Comparison of ENCODE assay signal across 7 cellular contexts in genomic region chr2:36459725-36460137, GRCh38.
DNase-seq lines count a peak whose midpoint lies in the region; ATAC-seq and TF ChIP-seq lines count a peak whose summit lies in the region.

No MANE protein-coding gene starts in this region.

- H3K4me2 ChIP-seq in OCI-LY7 (ENCODE audit: low read length): no peak overlapping the region

- POLR2A ChIA-PET in OCI-LY7 (lab: Charles Lee): interaction anchor here (0.6 to 1.4 kb wide), 5 partner anchors 10 to 449 kb away, joined by 3 to 10 read pairs (median 4); no protein-coding TSS in a partner anchor

- CTCF ChIA-PET in OCI-LY7 (lab: Charles Lee; ENCODE audit: unreplicated experiment): interaction anchor here (0.8 kb wide), 1 partner anchor 107 kb away, joined by 3 read pairs; no protein-coding TSS in a partner anchor

- H3K4me3 ChIP-seq in OCI-LY7 (ENCODE audit: low read depth, low read length, poor library complexity, severe bottlenecking) (no peak overlapping the region), fibroblast of the aortic adventitia (ENCODE audit: low read depth, low read length) (no peak overlapping the region)

- no peaks in the 10 kb centered on the region for H3K79me2 ChIP-seq in OCI-LY7 (ENCODE audit: insufficient read depth, low read depth, low read length)

- H3K9me3 Mint-ChIP-seq in HFFc6: peaks cover 3% of the 10 kb centered on the region; the same call in 1 of the 2 replicates
- no peaks in the 10 kb centered on the region for H3K9me3 Mint-ChIP-seq in activated CD4-positive, alpha-beta T cell treated with anti-CD3 and anti-CD28 coated beads, Interleukin-2, amount 10 ng/mL, durations not matched to agents 24 days and 14 days

- intact Hi-C loops in OCI-LY7 (cut with micrococcal nuclease; ENCODE audit: unreplicated experiment): loop anchor here (5.0 kb wide), 1 partner anchor 102 kb away; the partner anchor contains the start of gene CRIM1
- intact Hi-C loops in activated CD4-positive, alpha-beta T cell treated with anti-CD3 and anti-CD28 coated beads, Interleukin-2, amount 10 ng/mL, durations not matched to agents 24 days and 14 days (cut with micrococcal nuclease): no loop called here

- H3K4me1 Mint-ChIP-seq in HFFc6 (ENCODE audit: low read depth): no peaks in the 10 kb centered on the region
- H3K4me1 Mint-ChIP-seq in activated CD4-positive, alpha-beta T cell treated with anti-CD3 and anti-CD28 coated beads, Interleukin-2, amount 10 ng/mL, durations not matched to agents 24 days and 14 days: peaks cover 2% of the 10 kb centered on the region

- no peak overlapping the region for H3K4me3 Mint-ChIP-seq in HFFc6
- no peak overlapping the region for H3K4me3 Mint-ChIP-seq in activated CD4-positive, alpha-beta T cell treated with anti-CD3 and anti-CD28 coated beads, Interleukin-2, amount 10 ng/mL, durations not matched to agents 24 days and 14 days

- peaks cover 5% of the 10 kb centered on the region for H3K36me3 ChIP-seq in OCI-LY7 (ENCODE audit: insufficient read depth, low read length)

- H3K9me2 ChIP-seq in OCI-LY7 (ENCODE audit: insufficient read depth, low read length): no peaks in the 10 kb centered on the region

- no TSS peak for BruUV-seq in OCI-LY7 (replicated peaks; lab: Mats Ljungman, UMichigan)

- H4K20me1 ChIP-seq in OCI-LY7 (ENCODE audit: insufficient read depth, low read length): no peaks in the 10 kb centered on the region

- peaks cover 21% of the 10 kb centered on the region for H3K27me3 Mint-ChIP-seq in HFFc6 (ENCODE audit: insufficient read depth)
- no peaks in the 10 kb centered on the region for H3K27me3 Mint-ChIP-seq in activated CD4-positive, alpha-beta T cell treated with anti-CD3 and anti-CD28 coated beads, Interleukin-2, amount 10 ng/mL, durations not matched to agents 24 days and 14 days

- no peak overlapping the region for H3K27ac Mint-ChIP-seq in HFFc6
- no peak overlapping the region for H3K27ac Mint-ChIP-seq in activated CD4-positive, alpha-beta T cell treated with anti-CD3 and anti-CD28 coated beads, Interleukin-2, amount 10 ng/mL, durations not matched to agents 24 days and 14 days

- DNase-seq in HFFc6 (no peak), OCI-LY7 (ENCODE audit: low spot score) (no peak), fibroblast of the aortic adventitia (ENCODE audit: low read depth) (peak; percentile 59), renal cortical epithelial cell (ENCODE audit: low read depth) (peak; percentile 87)
- no peak for DNase-seq in activated CD4-positive, alpha-beta T cell treated with anti-CD3 and anti-CD28 coated beads, Interleukin-2, amount 10 ng/mL, durations not matched to agents 24 days and 14 days

- no peak for ATAC-seq in HG02970 (IDR thresholded peaks at IDR 0.05; ENCODE audit: low FRiP score, unreplicated experiment)
- no peak for ATAC-seq in HG03378 (IDR thresholded peaks at IDR 0.05; ENCODE audit: unreplicated experiment)

- TF ChIP-seq CTCF in HFFc6 (IDR thresholded peaks at IDR 0.05): peak; percentile 72
- peak; percentile 43; the same call in 1 of the 2 replicates for TF ChIP-seq CTCF in OCI-LY7 (conservative IDR thresholded peaks at IDR 0.05; ENCODE audit: low read length)
- TF ChIP-seq CTCF in fibroblast of the aortic adventitia (IDR thresholded peaks at IDR 0.05; ENCODE audit: insufficient read depth, low read length): peak; percentile 44

- H3K4me1 ChIP-seq in OCI-LY7 (ENCODE audit: insufficient read depth, low read length, poor library complexity, severe bottlenecking): peaks cover 23% of the 10 kb centered on the region

- H3K36me3 Mint-ChIP-seq in HFFc6 (ENCODE audit: low read depth): peaks cover 8% of the 10 kb centered on the region
- H3K36me3 Mint-ChIP-seq in activated CD4-positive, alpha-beta T cell treated with anti-CD3 and anti-CD28 coated beads, Interleukin-2, amount 10 ng/mL, durations not matched to agents 24 days and 14 days (ENCODE audit: low read depth): no peaks in the 10 kb centered on the region

- H2AFZ ChIP-seq in OCI-LY7 (ENCODE audit: low read length): no peak overlapping the region

- H3K27ac ChIP-seq in OCI-LY7 (ENCODE audit: low read depth, low read length, poor library complexity, severe bottlenecking): no peak overlapping the region

- no peaks in the 10 kb centered on the region for H3K9me3 ChIP-seq in OCI-LY7 (ENCODE audit: low read length)

Comparison
In these comparisons a context has a peak if more than half of its experiments do, and no peak if none do; other contexts are left out.
1. DNase-seq: peak in fibroblast of the aortic adventitia (single experiment) and renal cortical epithelial cell (single experiment); none in HFFc6 (single experiment), OCI-LY7 (single experiment) and activated CD4-positive, alpha-beta T cell treated with anti-CD3 and anti-CD28 coated beads, Interleukin-2, amount 10 ng/mL, durations not matched to agents 24 days and 14 days (single experiment).
2. Peak in every context shown above with its lines, with median percentiles within 50 percentile points of each other: CTCF ChIP-seq.